Comparison of ENCODE assay signal across 12 cellular contexts in genomic region chr3:8506611-8507061, GRCh38. TPM values are rescaled to one million over a fixed set of nuclear protein-coding genes. Genes with fewer than 3 reads are reported as not detected.
DNase-seq lines count a peak whose midpoint lies in the region; ATAC-seq and TF ChIP-seq lines count a peak whose summit lies in the region.
"Had no signal": no experiment of that assay in that cellular context is flagged by ENCODE, and none has a peak within 500 bp of the region (broad histone marks: within the 10 kb centered on the region; RNA-seq: fewer than 3 reads in every experiment).

No MANE protein-coding gene starts in this region.

- H3K4me2 ChIP-seq in SK-N-SH (peak overlapping the region; percentile 55; the same call in 1 of the 2 replicates), MM.1S (ENCODE audit: low read depth, low read length) (no peak overlapping the region)

- H3K4me1 ChIP-seq in SK-N-SH (ENCODE audit: control insufficient read depth in 1 of 2, insufficient read depth in 2 of 2, low read depth in 1 of 2, low read length in 1 of 2) (peaks cover 19 to 48% of the 10 kb centered on the region in 2 experiments; a peak in 3 of 4 replicates), psoas muscle (peaks cover 73% of the 10 kb centered on the region), MM.1S (ENCODE audit: low read length) (no peaks in the 10 kb centered on the region)

- H3K9me2 ChIP-seq in SK-N-SH, result no peaks in the 10 kb centered on the region
- H3K9me2 ChIP-seq in MM.1S (replicated peaks; ENCODE audit: insufficient read depth, low read length), result no peaks in the 10 kb centered on the region

- peak; percentile 37 to 82; a peak in 2 of 4 replicates for TF ChIP-seq EP300 in SK-N-SH (IDR thresholded peaks at IDR 0.05; ENCODE audit: borderline replicate concordance in 1 of 2, low read depth in 1 of 2, low read length in 1 of 2)

- H3K27ac ChIP-seq in SK-N-SH (ENCODE audit: low read depth in 2 of 2, low read length in 1 of 2) (peak overlapping the region; percentile 68 to 70), psoas muscle (peak overlapping the region; percentile 85), MM.1S (ENCODE audit: low read length) (no peak overlapping the region)
- H3K27ac ChIP-seq: C4-2B had no signal

- peak; percentile 20 to 49 (median 34) for ATAC-seq in psoas muscle
- ATAC-seq in GM21723 (IDR thresholded peaks at IDR 0.05; ENCODE audit: unreplicated experiment), result no peak
- no peak for ATAC-seq in HG02571 (IDR thresholded peaks at IDR 0.05; ENCODE audit: unreplicated experiment)

- H3K79me2 ChIP-seq in SK-N-SH (ENCODE audit: insufficient read depth), result no peaks in the 10 kb centered on the region
- H3K79me2 ChIP-seq in MM.1S (ENCODE audit: low read length), result no peaks in the 10 kb centered on the region

- WGBS in SK-N-SH (ENCODE audit: low lambda C conversion rate), result 43% methylated on average over 5 of the region's 5 CpGs
- WGBS in psoas muscle, 3 donors, result 17 to 27% (median 19%) methylated on average over 5 of the region's 5 CpGs

- H3K4me3 ChIP-seq in SK-N-SH (ENCODE audit: low read depth in 2 of 2, low read length in 1 of 2), result no peak overlapping the region
- H3K4me3 ChIP-seq in fibroblast of villous mesenchyme (ENCODE audit: low read depth, low read length), result no peak overlapping the region
- peak overlapping the region; percentile 64 for H3K4me3 ChIP-seq in psoas muscle
- no peak overlapping the region for H3K4me3 ChIP-seq in MM.1S (ENCODE audit: low read length)
- H3K4me3 ChIP-seq: tibial nerve had no signal

- intact Hi-C loops in psoas muscle (cut with DNase I), result loop anchor here in 1 of 2 donors (5.0 kb wide), 2 partner anchors 64 to 86 kb away; no protein-coding TSS in a partner anchor

- POLR2A ChIA-PET in SK-N-SH (lab: Yijun Ruan, JAX), result no interaction called here

- no peaks in the 10 kb centered on the region for H3K9me3 ChIP-seq in SK-N-SH
- H3K9me3 ChIP-seq in psoas muscle, result no peaks in the 10 kb centered on the region
- H3K9me3 ChIP-seq in MM.1S (replicated peaks; ENCODE audit: insufficient read depth, low read length), result no peaks in the 10 kb centered on the region
- H3K9me3 ChIP-seq: tibial nerve had no signal

- H3K36me3 ChIP-seq in SK-N-SH (replicated peaks in 1 of 2; ENCODE audit: control insufficient read depth in 1 of 2, insufficient read depth in 2 of 2, low read length in 1 of 2) (peaks cover 0 to 13% of the 10 kb centered on the region in 2 experiments), psoas muscle (ENCODE audit: insufficient read depth in 1 of 2, low read depth in 1 of 2) (peaks cover 2 to 31% of the 10 kb centered on the region in 2 donors), MM.1S (replicated peaks; ENCODE audit: insufficient read depth, low read length) (no peaks in the 10 kb centered on the region)

- no peak for TF ChIP-seq CTCF in SK-N-SH (IDR thresholded peaks at IDR 0.05)
- TF ChIP-seq CTCF in fibroblast of villous mesenchyme (IDR thresholded peaks at IDR 0.05; ENCODE audit: insufficient read depth, low read depth, low read length), result no peak
- no peak for TF ChIP-seq CTCF in psoas muscle (IDR thresholded peaks at IDR 0.05)
- TF ChIP-seq CTCF in MM.1S (IDR thresholded peaks at IDR 0.05; ENCODE audit: low read length), result no peak

- peak; percentile 20 for DNase-seq in DMS79 treated with DMSO at 0.1 percent for 48 hours (lab: John Stamatoyannopoulos, UW)
- DNase-seq in SK-N-SH, result no peak
- DNase-seq in fibroblast of villous mesenchyme (ENCODE audit: low read depth), result peak; percentile 85
- DNase-seq in psoas muscle, result no peak
- DNase-seq in MM.1S, result no peak
- no peak for DNase-seq in NCI-H2081 treated with DMSO at 0.1 percent for 48 hours (lab: John Stamatoyannopoulos, UW)
- DNase-seq: activated CD8-positive, alpha-beta memory T cell treated with anti-CD3 and anti-CD28 coated beads for 24 hours; effector CD8-positive, alpha-beta T cell had no signal

- H3K9ac ChIP-seq in SK-N-SH (peak overlapping the region; percentile 31; the same call in 1 of the 2 replicates), MM.1S (ENCODE audit: low read length) (no peak overlapping the region)

- no peak for TF ChIP-seq RAD21 in SK-N-SH (IDR thresholded peaks at IDR 0.05; ENCODE audit: low read length)

- H2AFZ ChIP-seq in SK-N-SH (ENCODE audit: low read depth) (no peak overlapping the region), MM.1S (ENCODE audit: low read length) (no peak overlapping the region)

- H3F3A ChIP-seq in SK-N-SH (replicated peaks; ENCODE audit: insufficient read depth) (peaks cover 14% of the 10 kb centered on the region), MM.1S (ENCODE audit: insufficient read depth, low read length) (no peaks in the 10 kb centered on the region)

- H3K27me3 ChIP-seq in SK-N-SH (ENCODE audit: insufficient read depth), result no peaks in the 10 kb centered on the region
- H3K27me3 ChIP-seq in psoas muscle (ENCODE audit: insufficient read depth in 3 of 3, low read length in 2 of 3), result no peaks in the 10 kb centered on the region
- no peaks in the 10 kb centered on the region for H3K27me3 ChIP-seq in MM.1S (replicated peaks; ENCODE audit: insufficient read depth, low read length)
- H3K27me3 ChIP-seq: tibial nerve had no signal

- CTCF ChIA-PET in SK-N-SH (lab: Yijun Ruan, JAX), result interaction anchor here (0.7 to 2.4 kb wide), 3 partner anchors 51 to 101 kb away, joined by 3 to 9 read pairs (median 7); no protein-coding TSS in a partner anchor

- no peaks in the 10 kb centered on the region for H4K20me1 ChIP-seq in SK-N-SH (ENCODE audit: insufficient read depth)
- H4K20me1 ChIP-seq in MM.1S (ENCODE audit: insufficient read depth, low read length), result no peaks in the 10 kb centered on the region

TF ChIP-seq in SK-N-SH, 30 proteins besides CTCF, POLR2A, EP300 and RAD21 (continues in another document):
- TF ChIP-seq FOXM1 (IDR thresholded peaks at IDR 0.05; ENCODE audit: low read depth), result no peak
- peak; percentile 84 for TF ChIP-seq NFIC (IDR thresholded peaks at IDR 0.05; ENCODE audit: borderline replicate concordance)
- peak; percentile 86 for TF ChIP-seq PBX3 (IDR thresholded peaks at IDR 0.05)
- TF ChIP-seq POLR2AphosphoS5 (IDR thresholded peaks at IDR 0.05; ENCODE audit: low read depth, low read length), result peak; percentile 62; the same call in 1 of the 2 replicates
- peak; percentile 60; the same call in 1 of the 2 replicates for TF ChIP-seq TEAD4 (IDR thresholded peaks at IDR 0.05; ENCODE audit: borderline replicate concordance, insufficient read depth)
- TF ChIP-seq GABPA (IDR thresholded peaks at IDR 0.05; ENCODE audit: low read depth), result no peak
- 0 out of 2 replicates have a peak, but pooled peaks have one; percentile 62 for TF ChIP-seq RXRA (IDR thresholded peaks at IDR 0.05; ENCODE audit: borderline replicate concordance, low read depth)
- no peak for TF ChIP-seq EZH2phosphoT487 (IDR thresholded peaks at IDR 0.05; ENCODE audit: borderline replicate concordance, low read depth)
- TF ChIP-seq NRF1 (IDR thresholded peaks at IDR 0.05; ENCODE audit: low read depth, low read length), result no peak
- TF ChIP-seq MEF2A (IDR thresholded peaks at IDR 0.05; ENCODE audit: borderline replicate concordance, low read depth), result peak; percentile 82
- no peak for TF ChIP-seq MXI1 (IDR thresholded peaks at IDR 0.05; ENCODE audit: low read depth, low read length)
- TF ChIP-seq REST (IDR thresholded peaks at IDR 0.05; ENCODE audit: low read depth, low read length), result no peak
- TF ChIP-seq SMC3 (IDR thresholded peaks at IDR 0.05; ENCODE audit: low read depth, low read length), result no peak
- TF ChIP-seq FOXJ3 (CRISPR knock-in tag; IDR thresholded peaks at IDR 0.05), result no peak
- no peak for TF ChIP-seq RFX5 (IDR thresholded peaks at IDR 0.05; ENCODE audit: low read length)
- no peak for TF ChIP-seq GATA2 (CRISPR knock-in tag; IDR thresholded peaks at IDR 0.05)
- TF ChIP-seq SIN3A (IDR thresholded peaks at IDR 0.05; ENCODE audit: borderline replicate concordance, low read depth, low read length), result no peak

RNA-seq across cellular contexts. Expression of gene LMCD1, which starts 5.0 kb away (rescaled TPM):
- polyA plus RNA-seq in SK-N-SH (2012; rRNA removed) (23.6 and 26.5 TPM in 2 replicates), psoas muscle (1,000 to 10,000 TPM in 1 of 3 donors, 100 to 1,000 TPM in 1, 10 to 100 TPM in 1; 83.0 to 1,120 (median 129) TPM)
- polyA plus RNA-seq in SK-N-SH (2012; cell fraction: cytosol; rRNA removed), result 19.2 and 20.3 TPM in 2 replicates
- 34.5 and 40.1 TPM in 2 replicates for polyA plus RNA-seq in SK-N-SH (2012; cell fraction: nucleus; rRNA removed)
- total RNA-seq in fibroblast of villous mesenchyme (95.0 and 170 TPM in 2 replicates), psoas muscle (1,000 to 10,000 TPM in 1 of 4 donors, 100 to 1,000 TPM in 3; 340 to 1,074 (median 476) TPM)

Comparison
In these comparisons a context has a peak if more than half of its experiments do, and no peak if none do; other contexts are left out.
1. DNase-seq: peak in DMS79 treated with DMSO at 0.1 percent for 48 hours (single experiment) and fibroblast of villous mesenchyme (single experiment); none in SK-N-SH (single experiment), psoas muscle (0 of 2), MM.1S (single experiment) and NCI-H2081 treated with DMSO at 0.1 percent for 48 hours (single experiment).
2. ATAC-seq: peak in psoas muscle (4 of 4); none in GM21723 (single experiment) and HG02571 (single experiment).